Comparison of ENCODE assay signal across 15 cellular contexts in the genomic region with DNA sequence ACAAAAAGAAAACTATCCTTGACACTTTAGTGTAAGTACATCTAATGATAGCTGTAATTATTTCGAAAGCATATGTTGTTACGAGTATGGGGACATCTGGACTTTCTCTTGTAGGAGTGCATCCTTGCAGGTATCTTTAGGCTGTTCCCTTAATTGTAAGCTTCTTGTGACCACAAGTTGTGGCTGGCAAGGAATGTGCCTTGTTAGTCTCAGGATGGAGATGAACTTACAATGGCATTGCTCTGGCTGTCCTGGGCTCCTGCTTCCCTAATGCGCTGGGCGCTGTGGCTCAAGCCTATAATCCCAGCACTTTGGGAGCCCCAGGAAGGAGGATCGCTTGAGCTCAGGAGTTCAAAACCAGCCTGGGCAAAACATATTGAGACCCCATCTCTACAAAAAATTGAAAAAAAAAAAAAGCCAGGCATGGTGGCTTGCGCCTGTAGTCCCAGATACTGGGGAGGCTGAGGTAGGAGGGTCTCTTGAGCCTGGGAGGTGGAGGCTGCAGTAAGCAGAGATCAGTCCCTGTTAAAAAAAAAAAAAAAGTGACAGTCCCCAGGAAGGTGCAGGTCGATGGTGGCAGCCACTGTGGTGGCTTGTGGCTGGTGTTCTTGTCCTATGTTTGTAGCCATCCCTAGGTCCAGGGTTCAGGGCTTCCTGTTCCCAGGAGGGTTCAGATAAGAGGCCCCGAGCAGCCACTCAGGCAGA. TPM values are rescaled to one million over a fixed set of nuclear protein-coding genes. Genes with fewer than 3 reads are reported as not detected.
DNase-seq lines count a peak whose midpoint lies in the region; ATAC-seq and TF ChIP-seq lines count a peak whose summit lies in the region.
"Had no signal": no experiment of that assay in that cellular context is flagged by ENCODE, and none has a peak within 500 bp of the region (broad histone marks: within the 10 kb centered on the region; RNA-seq: fewer than 3 reads in every experiment).

No MANE protein-coding gene starts in this region.

- TF ChIP-seq POLR2A in HCT116 (IDR thresholded peaks at IDR 0.05; ENCODE audit: borderline replicate concordance, extremely low read depth, insufficient read depth, insufficient read length): no peak

- H3K4me1 ChIP-seq in HCT116 (ENCODE audit: control insufficient read depth in 1 of 2, insufficient read depth in 2 of 2, low read length in 2 of 2): peaks cover 4 to 31% of the 10 kb centered on the region in 2 experiments
- H3K4me1 ChIP-seq in colonic mucosa: peaks cover 3% of the 10 kb centered on the region
- peaks cover 7% of the 10 kb centered on the region for H3K4me1 ChIP-seq in neural progenitor cell

- no peak for TF ChIP-seq CTCF in HCT116 (IDR thresholded peaks at IDR 0.05 in 2 of 3, conservative IDR thresholded peaks at IDR 0.05 in 1 of 3; ENCODE audit: borderline replicate concordance in 1 of 3, insufficient read depth in 1 of 3, low read depth in 2 of 3, low read length in 2 of 3)
- no peak for TF ChIP-seq CTCF in colonic mucosa (IDR thresholded peaks at IDR 0.05)
- TF ChIP-seq CTCF in neural progenitor cell (IDR thresholded peaks at IDR 0.05): no peak

- TF ChIP-seq RAD21 in HCT116 (IDR thresholded peaks at IDR 0.05; ENCODE audit: low read depth): no peak

- H2AFZ ChIP-seq in HCT116 (ENCODE audit: low read depth, low read length, poor library complexity, severe bottlenecking): no peak overlapping the region
- peak overlapping the region; percentile 78 for H2AFZ ChIP-seq in neural progenitor cell (replicated peaks)

- no peaks in the 10 kb centered on the region for H3K9me3 ChIP-seq in HCT116 (ENCODE audit: control insufficient read depth in 1 of 2, insufficient read depth in 1 of 2, low read depth in 1 of 2, low read length in 2 of 2)
- no peaks in the 10 kb centered on the region for H3K9me3 ChIP-seq in colonic mucosa
- no peaks in the 10 kb centered on the region for H3K9me3 ChIP-seq in neural progenitor cell (ENCODE audit: low read depth)

- H3K36me3 Mint-ChIP-seq in neural progenitor cell: no peaks in the 10 kb centered on the region

- H4K20me1 ChIP-seq in HCT116 (ENCODE audit: insufficient read depth) (no peaks in the 10 kb centered on the region), neural progenitor cell (ENCODE audit: low read depth) (no peaks in the 10 kb centered on the region)

- H3K9ac ChIP-seq in HCT116 (ENCODE audit: low read length) (no peak overlapping the region), colonic mucosa (ENCODE audit: low read depth in 2 of 2, low read length in 2 of 2) (peak overlapping the region in 1 of 2 donors; percentile 81), neural progenitor cell (no peak overlapping the region)
- H3K9ac ChIP-seq: KMS-11 had no signal

- no TSS peak for BruUV-seq in HCT116 (replicated peaks; lab: Mats Ljungman, UMichigan)

- no peaks in the 10 kb centered on the region for H3K9me2 ChIP-seq in HCT116 (ENCODE audit: insufficient read depth)

- peaks cover 10% of the 10 kb centered on the region for H3K4me1 Mint-ChIP-seq in neural progenitor cell

- peaks cover 12% of the 10 kb centered on the region for H3K27me3 Mint-ChIP-seq in neural progenitor cell (ENCODE audit: insufficient read depth, low read depth)

- CTCF ChIA-PET in HCT116 (lab: Charles Lee): no interaction called here

- intact Hi-C loops in HCT116 (cut with micrococcal nuclease): no loop called here
- intact Hi-C loops in colonic mucosa (cut with DNase I): no loop called here

- peaks cover 2% of the 10 kb centered on the region for H3K9me3 Mint-ChIP-seq in neural progenitor cell

- H3K27me3 ChIP-seq in HCT116 (ENCODE audit: insufficient read depth, low read length) (no peaks in the 10 kb centered on the region), colonic mucosa (no peaks in the 10 kb centered on the region), neural progenitor cell (no peaks in the 10 kb centered on the region)
- H3K27me3 ChIP-seq: brain microvascular endothelial cell, foreskin keratinocyte had no signal

- POLR2A ChIA-PET in HCT116 (lab: Charles Lee): no interaction called here

- no peaks in the 10 kb centered on the region for H3K36me3 ChIP-seq in HCT116 (ENCODE audit: control insufficient read depth in 1 of 2, insufficient read depth in 2 of 2, low read length in 2 of 2)
- no peaks in the 10 kb centered on the region for H3K36me3 ChIP-seq in colonic mucosa
- H3K36me3 ChIP-seq in neural progenitor cell: no peaks in the 10 kb centered on the region
- H3K36me3 ChIP-seq: brain microvascular endothelial cell had no signal

- H3F3A ChIP-seq in neural progenitor cell (ENCODE audit: low read depth): peaks cover 12% of the 10 kb centered on the region

- no peak overlapping the region for H3K27ac Mint-ChIP-seq in neural progenitor cell

- H3K4me2 ChIP-seq in HCT116 (ENCODE audit: low read length) (peak overlapping the region; percentile 77), neural progenitor cell (no peak overlapping the region)
- H3K4me2 ChIP-seq: KMS-11 had no signal

- H3K27ac ChIP-seq in HCT116 (ENCODE audit: low read depth, low read length) (peak overlapping the region; percentile 42; the same call in 1 of the 2 replicates), colonic mucosa (peak overlapping the region; percentile 34), neural progenitor cell (no peak overlapping the region)
- H3K27ac ChIP-seq: brain microvascular endothelial cell, foreskin keratinocyte, KMS-11 had no signal

- no peak overlapping the region for H3K4me3 ChIP-seq in HCT116 (replicated peaks in 1 of 2; ENCODE audit: low read depth in 1 of 2, low read length in 2 of 2)
- H3K4me3 ChIP-seq in colonic mucosa: no peak overlapping the region
- no peak overlapping the region for H3K4me3 ChIP-seq in neural progenitor cell

- ATAC-seq in HCT116: no peak

- H3K79me2 ChIP-seq in HCT116 (ENCODE audit: insufficient read depth, low read length) (no peaks in the 10 kb centered on the region), neural progenitor cell (ENCODE audit: low read depth) (no peaks in the 10 kb centered on the region)

- no peak overlapping the region for H3K4me3 Mint-ChIP-seq in neural progenitor cell

- peak; percentile 17 for DNase-seq in NCI-H2171 treated with DMSO at 0.1 percent for 48 hours (lab: John Stamatoyannopoulos, UW)
- no peak for DNase-seq in NCI-H2171 (lab: John Stamatoyannopoulos, UW)
- no peak for DNase-seq in HCT116 (ENCODE audit: low read depth, low spot score)
- no peak for DNase-seq in colonic mucosa
- DNase-seq in neural progenitor cell (ENCODE audit: low spot score): no peak
- no peak for DNase-seq in NCI-H69 (lab: John Stamatoyannopoulos, UW)
- DNase-seq in EL: no peak
- DNase-seq in NCI-H2227 treated with DMSO at 0.1 percent for 48 hours (lab: John Stamatoyannopoulos, UW): no peak
- DNase-seq: 8988T, brain microvascular endothelial cell, foreskin keratinocyte, GDM1, NCI-H1694 had no signal

- RAD21 ChIA-PET in HCT116 (lab: Charles Lee; ENCODE audit: low non-redundant PET in 1 of 2, low total read pairs in 2 of 2, uncharacterized antibody in 2 of 2, unreplicated experiment in 2 of 2): no interaction called here

TF ChIP-seq in HCT116, 20 proteins besides CTCF, POLR2A, EP300 and RAD21:
- TF ChIP-seq JUND (IDR thresholded peaks at IDR 0.05) (no peak), SRF (IDR thresholded peaks at IDR 0.05; ENCODE audit: low read depth) (no peak), FOSL1 (IDR thresholded peaks at IDR 0.05; ENCODE audit: low read depth) (no peak), MAX (IDR thresholded peaks at IDR 0.05) (no peak), POLR2AphosphoS5 (IDR thresholded peaks at IDR 0.05; ENCODE audit: low read depth, low read length) (no peak), EGR1 (IDR thresholded peaks at IDR 0.05; ENCODE audit: low read depth) (no peak), SIN3A (IDR thresholded peaks at IDR 0.05; ENCODE audit: low read depth) (no peak), ZFX (IDR thresholded peaks at IDR 0.05) (no peak), ZBTB33 (IDR thresholded peaks at IDR 0.05; ENCODE audit: extremely low read depth, insufficient replicate concordance, low read length) (no peak), CEBPB (IDR thresholded peaks at IDR 0.05; ENCODE audit: low read depth) (no peak), EZH2phosphoT487 (IDR thresholded peaks at IDR 0.05; ENCODE audit: borderline replicate concordance) (no peak), SP1 (IDR thresholded peaks at IDR 0.05; ENCODE audit: low read depth) (no peak), ELF1 (IDR thresholded peaks at IDR 0.05; ENCODE audit: borderline replicate concordance, low read depth) (no peak)
- TF ChIP-seq, protein P1, sequence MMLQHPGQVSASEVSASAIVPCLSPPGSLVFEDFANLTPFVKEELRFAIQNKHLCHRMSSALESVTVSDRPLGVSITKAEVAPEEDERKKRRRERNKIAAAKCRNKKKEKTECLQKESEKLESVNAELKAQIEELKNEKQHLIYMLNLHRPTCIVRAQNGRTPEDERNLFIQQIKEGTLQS (IDR thresholded peaks at IDR 0.05): no peak

RNA-seq across cellular contexts. Expression of gene PPP1R13B, which starts 23.7 kb away (rescaled TPM):
- total RNA-seq in HCT116 (2021; ENCODE audit: unreplicated experiment): 17.8 TPM
- 8.8 and 9.1 TPM in 2 replicates for polyA plus RNA-seq in HCT116 (2012)
- 10 to 100 TPM; 41.1 to 48.3 TPM for total RNA-seq in colonic mucosa
- total RNA-seq in neural progenitor cell (ENCODE audit: low replicate concordance): 2.4 and 2.5 TPM in 2 replicates

RNA-seq across cellular contexts. Expression of gene TDRD9, which starts 57.2 kb away (rescaled TPM):
- total RNA-seq in HCT116 (2021; ENCODE audit: unreplicated experiment) (not detected), colonic mucosa (1 to 10 TPM in 1 of 2 donors, under 1 TPM in 1; 0.44 to 1.1 TPM), neural progenitor cell (ENCODE audit: low replicate concordance) (not detected in 2 replicates)
- polyA plus RNA-seq in HCT116 (2012): not detected in 2 replicates
- total RNA-seq: SK-MEL-5 had no signal
